Comparison of ENCODE assay signal across 12 cellular contexts in genomic region chr1:177927021-177927596, GRCh38. TPM values are rescaled to one million over a fixed set of nuclear protein-coding genes. Genes with fewer than 3 reads are reported as not detected.
DNase-seq lines count a peak whose midpoint lies in the region; ATAC-seq, FAIRE-seq and TF ChIP-seq lines count a peak whose summit lies in the region.
"Had no signal": no experiment of that assay in that cellular context is flagged by ENCODE, and none has a peak within 500 bp of the region (broad histone marks: within the 10 kb centered on the region; RNA-seq: fewer than 3 reads in every experiment).

No MANE protein-coding gene starts in this region.

- dilution Hi-C loops in keratinocyte (cut with MboI; ENCODE audit: extremely low pct_ligation_motif_present, low sequenced_read_pairs): loop anchor here (25.0 kb wide), 1 partner anchor 665 kb away; no protein-coding TSS in a partner anchor

- no peak overlapping the region for H3K18ac ChIP-seq in neuronal stem cell (ENCODE audit: low read length)

- WGBS in aorta, 2 donors: 54 to 58% methylated on average over 5 of the region's 5 CpGs
- no CpG with 5 or more reads among the region's 5 CpGs for WGBS in neuronal stem cell (ENCODE audit: extremely low coverage in 2 of 2, insufficient read length in 2 of 2, insufficient replicate concordance in 1 of 2), 2 donors

- DNase-seq in HPDE6-E6E7 (ENCODE audit: extremely low spot score) (peak; percentile 29), brain microvascular endothelial cell (peak; percentile 81), keratinocyte (ENCODE audit: low read depth, low spot score) (no peak), aorta (no peak), GM19239 (ENCODE audit: insufficient read length, low spot score) (no peak), neuronal stem cell (ENCODE audit: low spot score) (no peak)
- no peak for DNase-seq in activated naive CD4-positive, alpha-beta T cell treated with Interleukin-2 at 50 U/mL for 16 hours
- DNase-seq: activated T-cell treated with anti-CD3 and anti-CD28 coated beads, Interleukin-2, amount 50 U/mL, for 72 hours; glutamatergic neuron; SHP77 had no signal

- H3K36me3 ChIP-seq in brain microvascular endothelial cell (replicated peaks) (no peaks in the 10 kb centered on the region), keratinocyte (ENCODE audit: control insufficient read depth in 2 of 2, extremely low read depth in 1 of 2, insufficient read depth in 2 of 2, low read length in 2 of 2) (no peaks in the 10 kb centered on the region), aorta (ENCODE audit: control insufficient read depth in 1 of 2, insufficient read depth in 2 of 2, low read length in 1 of 2) (peaks cover 0 to 2% of the 10 kb centered on the region in 2 donors), neuronal stem cell (replicated peaks in 1 of 2; ENCODE audit: control insufficient read depth in 2 of 2, insufficient read depth in 2 of 2, low read length in 2 of 2) (no peaks in the 10 kb centered on the region)
- H3K36me3 ChIP-seq: cardiac muscle cell had no signal

- no peaks in the 10 kb centered on the region for H3K9me1 ChIP-seq in keratinocyte (ENCODE audit: control insufficient read depth, extremely low read depth, insufficient read depth, low read length)

- H3K4me1 ChIP-seq in keratinocyte (ENCODE audit: control insufficient read depth, extremely low read depth, insufficient read depth, low read length) (peaks cover 21% of the 10 kb centered on the region), aorta (ENCODE audit: control insufficient read depth in 1 of 2, insufficient read depth in 2 of 2, low read length in 2 of 2) (peaks cover 0 to 3% of the 10 kb centered on the region in 2 donors), neuronal stem cell (ENCODE audit: control insufficient read depth in 2 of 2, insufficient read depth in 1 of 2, low read depth in 1 of 2, low read length in 2 of 2) (peaks cover 3 to 11% of the 10 kb centered on the region in 2 donors)

- H3K27ac ChIP-seq in brain microvascular endothelial cell (peak overlapping the region; percentile 63), keratinocyte (ENCODE audit: control insufficient read depth, insufficient read depth, low read length) (peak overlapping the region; percentile 64), aorta (ENCODE audit: low read depth in 1 of 2, low read length in 2 of 2) (peak overlapping the region in 1 of 2 donors; percentile 10), neuronal stem cell (replicated peaks; ENCODE audit: low read length) (no peak overlapping the region)
- H3K27ac ChIP-seq: cardiac muscle cell, HL-60 had no signal

- H4K91ac ChIP-seq in neuronal stem cell (ENCODE audit: low read depth, low read length, poor library complexity): no peak overlapping the region

- H3K79me1 ChIP-seq in neuronal stem cell (ENCODE audit: low read depth, low read length): no peaks in the 10 kb centered on the region

- no peaks in the 10 kb centered on the region for H3K9me3 ChIP-seq in keratinocyte (ENCODE audit: control insufficient read depth, low read depth, low read length)
- no peaks in the 10 kb centered on the region for H3K9me3 ChIP-seq in aorta (ENCODE audit: control insufficient read depth, low read length)
- H3K9me3 ChIP-seq in neuronal stem cell (replicated peaks in 1 of 2; ENCODE audit: control insufficient read depth in 2 of 2, insufficient read depth in 1 of 2, low read depth in 1 of 2, low read length in 2 of 2): no peaks in the 10 kb centered on the region

- H2AK5ac ChIP-seq in neuronal stem cell (ENCODE audit: low read depth, low read length): no peak overlapping the region

- H3K4ac ChIP-seq in neuronal stem cell (ENCODE audit: low read length): no peak overlapping the region

- ATAC-seq in aorta (ENCODE audit: low FRiP score): peak; percentile 45
- ATAC-seq: activated T-cell treated with anti-CD3 and anti-CD28 coated beads, Interleukin-2, amount 50 U/mL, for 72 hours had no signal

- H4K20me1 ChIP-seq in keratinocyte (ENCODE audit: control insufficient read depth, extremely low read depth, insufficient read depth, low read length): no peaks in the 10 kb centered on the region

- H3K4me2 ChIP-seq in keratinocyte (ENCODE audit: control insufficient read depth, extremely low read depth, insufficient read depth, low read depth, low read length) (peak overlapping the region; percentile 68), neuronal stem cell (ENCODE audit: insufficient read depth, low read length, poor library complexity, severe bottlenecking) (no peak overlapping the region)

- H3K4me3 ChIP-seq in brain microvascular endothelial cell (ENCODE audit: low read depth, low read length) (no peak overlapping the region), keratinocyte (ENCODE audit: control insufficient read depth in 2 of 3, extremely low read depth in 1 of 3, insufficient read depth in 2 of 3, low read depth in 1 of 3, low read length in 3 of 3) (no peak overlapping the region), aorta (ENCODE audit: low read length in 2 of 2) (no peak overlapping the region), neuronal stem cell (ENCODE audit: low read length in 2 of 2) (no peak overlapping the region)
- H3K4me3 ChIP-seq: cardiac muscle cell had no signal

- H2BK5ac ChIP-seq in neuronal stem cell (ENCODE audit: low read length): no peak overlapping the region

- H3K23ac ChIP-seq in neuronal stem cell (ENCODE audit: low read depth, low read length, poor library complexity): no peak overlapping the region

- H3K27me3 ChIP-seq in brain microvascular endothelial cell (replicated peaks) (no peaks in the 10 kb centered on the region), keratinocyte (ENCODE audit: control insufficient read depth, extremely low read depth, insufficient read depth, low read length) (no peaks in the 10 kb centered on the region), aorta (ENCODE audit: control insufficient read depth in 1 of 2, insufficient read depth in 2 of 2, low read length in 1 of 2) (no peaks in the 10 kb centered on the region), neuronal stem cell (ENCODE audit: control insufficient read depth in 3 of 3, insufficient read depth in 3 of 3, low read depth in 1 of 3, low read length in 3 of 3) (no peaks in the 10 kb centered on the region)
- H3K27me3 ChIP-seq: cardiac muscle cell had no signal

- no peak overlapping the region for H3K9ac ChIP-seq in keratinocyte (ENCODE audit: control insufficient read depth, extremely low read depth, insufficient read depth, low read length)
- no peak overlapping the region for H3K9ac ChIP-seq in neuronal stem cell (ENCODE audit: low read depth, low read length, poor library complexity)

- no peak overlapping the region for H2BK15ac ChIP-seq in neuronal stem cell (ENCODE audit: low read length)

- FAIRE-seq in keratinocyte (lab: Jason Lieb, UNC): peak; percentile 85
- no peak for FAIRE-seq in GM19239 (lab: Jason Lieb, UNC)

- H2BK12ac ChIP-seq in neuronal stem cell (ENCODE audit: low read length): no peak overlapping the region

- H2AFZ ChIP-seq in keratinocyte (ENCODE audit: control insufficient read depth, low read length) (peak overlapping the region; percentile 74), neuronal stem cell (ENCODE audit: low read length) (no peak overlapping the region)

- in situ Hi-C loops in brain microvascular endothelial cell (cut with HindIII; ENCODE audit: low pct_ligation_motif_present, low sequenced_read_pairs): no loop called here

- no peak overlapping the region for H3K14ac ChIP-seq in neuronal stem cell (ENCODE audit: low read length)

- no peak overlapping the region for H2BK120ac ChIP-seq in neuronal stem cell (ENCODE audit: low read depth, low read length)

- no peaks in the 10 kb centered on the region for H3K79me2 ChIP-seq in keratinocyte (ENCODE audit: control insufficient read depth, insufficient read depth, low read length)

- intact Hi-C loops in aorta (cut with DNase I): no loop called here

- H4K8ac ChIP-seq in neuronal stem cell (ENCODE audit: low read depth, low read length): no peak overlapping the region

- TF ChIP-seq CTCF in brain microvascular endothelial cell (IDR thresholded peaks at IDR 0.05; ENCODE audit: low read depth, low read length, missing control alignments): no peak
- no peak for TF ChIP-seq CTCF in keratinocyte (optimal IDR thresholded peaks at IDR 0.05 in 1 of 3, IDR thresholded peaks at IDR 0.05 in 1 of 3, conservative IDR thresholded peaks at IDR 0.05 in 1 of 3; ENCODE audit: extremely low read depth in 1 of 3, insufficient read depth in 2 of 3, low read length in 3 of 3)

RNA-seq across cellular contexts. Expression of gene SEC16B, which starts 42.7 kb away (rescaled TPM):
- polyA plus RNA-seq in keratinocyte: 1.2 to 1.3 TPM (median 1.2 TPM) in 3 replicates
- 0.45 TPM for polyA plus RNA-seq in keratinocyte (2011; ENCODE audit: low read depth)
- 0.55 and 0.70 TPM in 2 replicates for polyA plus RNA-seq in keratinocyte (2011; cell fraction: cytosol; rRNA removed)
- 3.5 TPM in 2 replicates for polyA plus RNA-seq in keratinocyte (2011; cell fraction: nucleus; rRNA removed)
- polyA plus RNA-seq in keratinocyte (2012; ENCODE audit: low replicate concordance): 0.72 and 1.0 TPM in 2 replicates
- polyA minus RNA-seq in keratinocyte: 0.63 to 1.3 TPM (median 1.1 TPM) in 3 replicates
- not detected for polyA minus RNA-seq in keratinocyte (2011; cell fraction: cytosol; rRNA and poly(A)+ RNA removed)
- polyA minus RNA-seq in keratinocyte (2011; cell fraction: nucleus; rRNA and poly(A)+ RNA removed): 1.2 and 2.2 TPM in 2 replicates
- total RNA-seq in aorta: 1 to 10 TPM; 2.4 to 7.0 TPM
- polyA plus RNA-seq in aorta: 10 to 100 TPM in 1 of 2 donors, 1 to 10 TPM in 1; 7.9 to 12.1 TPM
- 0.95 TPM for polyA plus RNA-seq in neuronal stem cell (2013, experiment 1 of 2)
- polyA plus RNA-seq in neuronal stem cell (2013, experiment 2 of 2): 1.1 TPM
- total RNA-seq: activated T-cell treated with anti-CD3 and anti-CD28 coated beads, Interleukin-2, amount 50 U/mL, for 72 hours had no signal

Comparison
In these comparisons a context has a peak if more than half of its experiments do, and no peak if none do; other contexts are left out.
1. DNase-seq: peak in HPDE6-E6E7 (single experiment) and brain microvascular endothelial cell (single experiment); none in keratinocyte (single experiment), aorta (0 of 2), GM19239 (single experiment), neuronal stem cell (single experiment) and activated naive CD4-positive, alpha-beta T cell treated with Interleukin-2 at 50 U/mL for 16 hours (single experiment).